Comparison of ENCODE assay signal across 19 cellular contexts in the genomic region with DNA sequence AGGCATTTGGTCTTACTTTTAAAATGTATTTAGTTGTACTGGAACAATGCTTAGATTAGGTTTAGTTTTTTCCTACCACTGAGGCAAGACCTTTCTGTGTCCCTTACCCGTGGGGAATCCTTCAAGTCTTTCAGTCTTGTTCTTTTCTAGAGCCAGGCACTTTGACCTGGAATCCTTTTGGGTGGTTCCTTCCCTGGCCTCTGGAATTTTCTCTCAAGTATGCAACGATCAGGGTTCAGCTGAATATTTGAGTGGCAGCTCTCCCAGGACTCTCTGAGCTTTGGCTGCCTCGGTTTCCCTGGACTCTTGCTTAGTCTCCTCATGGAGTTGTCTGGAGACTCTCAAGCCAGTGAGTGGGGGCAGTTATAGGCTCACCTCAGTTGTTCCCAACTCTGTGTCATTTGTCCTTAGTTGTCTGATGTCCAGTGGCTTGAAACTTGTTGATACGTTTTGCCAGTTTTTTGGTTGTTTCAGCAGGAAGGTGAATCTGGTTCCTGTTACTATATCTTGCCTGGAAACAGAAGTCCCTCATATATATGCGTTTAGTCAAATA.
DNase-seq lines count a peak whose midpoint lies in the region; ATAC-seq and TF ChIP-seq lines count a peak whose summit lies in the region.
"Had no signal": no experiment of that assay in that cellular context is flagged by ENCODE, and none has a peak within 500 bp of the region (broad histone marks: within the 10 kb centered on the region; RNA-seq: fewer than 3 reads in every experiment).

No MANE protein-coding gene starts in this region.

- H3K4me2 ChIP-seq in mesenchymal stem cell (ENCODE audit: low read length, poor library complexity, severe bottlenecking): no peak overlapping the region
- H3K4me2 ChIP-seq: neural progenitor cell had no signal

- H2AFZ ChIP-seq in mesenchymal stem cell (ENCODE audit: low read depth, low read length): no peak overlapping the region
- H2AFZ ChIP-seq: neural progenitor cell had no signal

- no peak for DNase-seq in cardiac muscle cell (ENCODE audit: low read depth in 1 of 2, low spot score in 1 of 2)
- no peak for DNase-seq in Right ventricle myocardium inferior (ENCODE audit: missing footprints)
- DNase-seq in brain microvascular endothelial cell: no peak
- no peak for DNase-seq in mesenchymal stem cell
- no peak for DNase-seq in stimulated activated CD4-positive, alpha-beta T cell treated with anti-CD3 and anti-CD28 coated beads, Interleukin-12 subunit alpha, Interleukin-12 subunit beta, amount 100 ng/mL, for 4 hours
- no peak for DNase-seq in natural killer cell
- DNase-seq: body of pancreas, NCI-H146, NCI-H526, T-helper 9 cell had no signal

- in situ Hi-C loops in brain microvascular endothelial cell (cut with HindIII; ENCODE audit: low pct_ligation_motif_present, low sequenced_read_pairs): no loop called here

- H3K4me1 Mint-ChIP-seq in natural killer cell: peaks cover 46 to 49% of the 10 kb centered on the region in 2 donors

- H3K9ac ChIP-seq in mesenchymal stem cell (ENCODE audit: low read length): peak overlapping the region; percentile 46
- H3K9ac ChIP-seq: neural progenitor cell had no signal

- ATAC-seq in Right ventricle myocardium inferior (no peak), natural killer cell (no peak), GM21786 (IDR thresholded peaks at IDR 0.05; ENCODE audit: unreplicated experiment) (no peak)
- ATAC-seq: WTC11 had no signal

- 85% methylated on average over 3 of the region's 5 CpGs for WGBS in mesenchymal stem cell
- WGBS in thymus: 93% methylated on average over 5 of the region's 5 CpGs

- peaks cover 1% of the 10 kb centered on the region for H3K79me1 ChIP-seq in mesenchymal stem cell (replicated peaks; ENCODE audit: low read length, poor library complexity, severe bottlenecking)

- H2AK5ac ChIP-seq in mesenchymal stem cell (ENCODE audit: low read length, severe bottlenecking): no peak overlapping the region

- no peak overlapping the region for H3K4me3 ChIP-seq in cardiac muscle cell
- no peak overlapping the region for H3K4me3 ChIP-seq in brain microvascular endothelial cell (ENCODE audit: low read depth, low read length)
- no peak overlapping the region for H3K4me3 ChIP-seq in mesenchymal stem cell (ENCODE audit: insufficient read depth in 1 of 2, low read depth in 1 of 2, low read length in 2 of 2)
- no peak overlapping the region for H3K4me3 ChIP-seq in thymus (ENCODE audit: low read length)
- H3K4me3 ChIP-seq: body of pancreas, HAP-1, neural progenitor cell, prostate gland had no signal

- TF ChIP-seq CTCF in cardiac muscle cell (IDR thresholded peaks at IDR 0.05; ENCODE audit: low read depth, low read length) (no peak), brain microvascular endothelial cell (IDR thresholded peaks at IDR 0.05; ENCODE audit: low read depth, low read length, missing control alignments) (no peak), natural killer cell (IDR thresholded peaks at IDR 0.05) (no peak)

- H3K27ac ChIP-seq in cardiac muscle cell (peak overlapping the region; percentile 42), brain microvascular endothelial cell (peak overlapping the region; percentile 71), mesenchymal stem cell (ENCODE audit: low read length, poor library complexity, severe bottlenecking) (no peak overlapping the region), thymus (ENCODE audit: low read depth) (peak overlapping the region; percentile 47)
- H3K27ac ChIP-seq: C4-2B, neural progenitor cell, prostate gland had no signal

- no peaks in the 10 kb centered on the region for H3K27me3 Mint-ChIP-seq in natural killer cell (ENCODE audit: low read depth in 2 of 2)
- H3K27me3 Mint-ChIP-seq: activated naive CD8-positive, alpha-beta T cell had no signal

- no peak overlapping the region for H2BK5ac ChIP-seq in mesenchymal stem cell (ENCODE audit: low read depth, low read length, poor library complexity, severe bottlenecking)

- H3K14ac ChIP-seq in mesenchymal stem cell (ENCODE audit: low read length in 2 of 2): no peak overlapping the region

- no peak overlapping the region for H3K4ac ChIP-seq in mesenchymal stem cell (ENCODE audit: low read depth in 1 of 2, low read length in 2 of 2)

- H3K27me3 ChIP-seq in cardiac muscle cell (no peaks in the 10 kb centered on the region), brain microvascular endothelial cell (replicated peaks) (no peaks in the 10 kb centered on the region), mesenchymal stem cell (ENCODE audit: control insufficient read depth in 1 of 2, insufficient read depth in 1 of 2, low read length in 2 of 2) (no peaks in the 10 kb centered on the region), thymus (ENCODE audit: control insufficient read depth, insufficient read depth) (no peaks in the 10 kb centered on the region)
- H3K27me3 ChIP-seq: body of pancreas, neural progenitor cell had no signal

- no peak overlapping the region for H2BK12ac ChIP-seq in mesenchymal stem cell (ENCODE audit: low read length in 2 of 2)

- H3K4me3 Mint-ChIP-seq in natural killer cell: no peak overlapping the region
- H3K4me3 Mint-ChIP-seq: activated naive CD8-positive, alpha-beta T cell; neural progenitor cell; WTC11 had no signal

- no peak overlapping the region for H2BK15ac ChIP-seq in mesenchymal stem cell (ENCODE audit: low read depth, poor library complexity, severe bottlenecking)

- H3K18ac ChIP-seq in mesenchymal stem cell (ENCODE audit: low read depth in 1 of 2, low read length in 2 of 2): no peak overlapping the region

- H3K4me1 ChIP-seq in cardiac muscle cell (ENCODE audit: low read depth) (peaks cover 64% of the 10 kb centered on the region), mesenchymal stem cell (ENCODE audit: control insufficient read depth, insufficient read depth, low read depth, low read length) (peaks cover 6% of the 10 kb centered on the region), thymus (ENCODE audit: control insufficient read depth, insufficient read depth, low read length) (no peaks in the 10 kb centered on the region)
- H3K4me1 ChIP-seq: prostate gland had no signal

- H2BK120ac ChIP-seq in mesenchymal stem cell (ENCODE audit: low read depth, low read length): no peak overlapping the region

- no peak overlapping the region for H4K8ac ChIP-seq in mesenchymal stem cell (ENCODE audit: low read length)

- H3K9me3 ChIP-seq in cardiac muscle cell (ENCODE audit: low read depth): no peaks in the 10 kb centered on the region
- H3K9me3 ChIP-seq in mesenchymal stem cell (ENCODE audit: control insufficient read depth, low read length): no peaks in the 10 kb centered on the region
- no peaks in the 10 kb centered on the region for H3K9me3 ChIP-seq in thymus (ENCODE audit: control insufficient read depth)
- H3K9me3 ChIP-seq: body of pancreas, HAP-1, prostate gland had no signal

- H3K9me3 Mint-ChIP-seq in natural killer cell: no peaks in the 10 kb centered on the region
- H3K9me3 Mint-ChIP-seq: activated T-helper 2 cell treated with anti-CD3 and anti-CD28 coated beads, Interferon-gamma antibody, Interleukin-2, Interleukin-4, amounts not matched to agents 10 μg/mL and 5 μg/mL and 100 μg/mL, durations not matched to agents 14 hours and 24 hours and 36 hours; neural progenitor cell; WTC11 had no signal

- H3K36me3 ChIP-seq in cardiac muscle cell: peaks cover 12% of the 10 kb centered on the region
- H3K36me3 ChIP-seq in brain microvascular endothelial cell (replicated peaks): peaks cover 3% of the 10 kb centered on the region
- peaks cover 3 to 20% of the 10 kb centered on the region in 2 experiments for H3K36me3 ChIP-seq in mesenchymal stem cell (ENCODE audit: control insufficient read depth in 1 of 2, insufficient read depth in 2 of 2, low read depth in 1 of 2, low read length in 2 of 2)
- no peaks in the 10 kb centered on the region for H3K36me3 ChIP-seq in thymus (ENCODE audit: control insufficient read depth, insufficient read depth)
- H3K36me3 ChIP-seq: HAP-1, neural progenitor cell, prostate gland had no signal

- no peak overlapping the region for H3K23ac ChIP-seq in mesenchymal stem cell (ENCODE audit: low read length in 2 of 2)

- H3K36me3 Mint-ChIP-seq in natural killer cell: no peaks in the 10 kb centered on the region

- no peak overlapping the region for H4K91ac ChIP-seq in mesenchymal stem cell (ENCODE audit: low read length)

- intact Hi-C loops in Right ventricle myocardium inferior (cut with DNase I): no loop called here
- intact Hi-C loops in natural killer cell (cut with micrococcal nuclease): no loop called here

- H3K27ac Mint-ChIP-seq in natural killer cell: no peak overlapping the region
- H3K27ac Mint-ChIP-seq: activated naive CD8-positive, alpha-beta T cell; activated T-helper 2 cell treated with anti-CD3 and anti-CD28 coated beads, Interferon-gamma antibody, Interleukin-2, Interleukin-4, amounts not matched to agents 10 μg/mL and 5 μg/mL and 100 μg/mL, durations not matched to agents 14 hours and 24 hours and 36 hours had no signal
